18 cellular contexts compared by ENCODE assay signal in genomic region chr3:73060302-73060723, GRCh38. TPM values are rescaled to one million over a fixed set of nuclear protein-coding genes. Genes with fewer than 3 reads are reported as not detected.
DNase-seq lines count a peak whose midpoint lies in the region; ATAC-seq and TF ChIP-seq lines count a peak whose summit lies in the region.
"Had no signal": no experiment of that assay in that cellular context is flagged by ENCODE, and none has a peak within 500 bp of the region (broad histone marks: within the 10 kb centered on the region; RNA-seq: fewer than 3 reads in every experiment).

No MANE protein-coding gene starts in this region.

- peaks cover 31% of the 10 kb centered on the region for H3F3A ChIP-seq in SK-N-SH (replicated peaks; ENCODE audit: insufficient read depth)

- DNase-seq in A673 (ENCODE audit: low spot score): no peak
- peak; percentile 59 for DNase-seq in EH (ENCODE audit: low read depth)
- DNase-seq in SK-N-SH: peak; percentile 30
- peak; percentile 86 for DNase-seq in fibroblast of the conjunctiva (ENCODE audit: low read depth)
- DNase-seq in CD1c-positive myeloid dendritic cell (ENCODE audit: extremely low spot score): no peak
- DNase-seq in NCI-H82 (lab: John Stamatoyannopoulos, UW): no peak
- DNase-seq in NCI-H2227 (lab: John Stamatoyannopoulos, UW; ENCODE audit: unreplicated experiment): no peak
- DNase-seq: activated T-cell treated with anti-CD3 and anti-CD28 coated beads for 4 hours; body of pancreas; COR-L47; NCI-H146; NCI-H2227 treated with DMSO at 0.1 percent for 48 hours; NK-92 treated with Interleukin-12 subunit alpha and Interleukin-12 subunit beta, amount 100 ng/mL, for 24 hours; RPMI8226; stimulated activated naive CD8-positive, alpha-beta T cell treated with anti-CD3 and anti-CD28 coated beads, Interleukin-15, Interleukin-2, amounts not matched to agents 100 U/mL and 50 U/mL, for 24 hours; transverse colon had no signal

- no peak for ATAC-seq in GM21390 (IDR thresholded peaks at IDR 0.05; ENCODE audit: unreplicated experiment)
- ATAC-seq: activated naive CD4-positive, alpha-beta T cell treated with anti-CD3 and anti-CD28 coated beads, Interleukin-2, amount 50 U/mL, for 72 hours; body of pancreas; stimulated activated naive CD8-positive, alpha-beta T cell treated with anti-CD3 and anti-CD28 coated beads, Interleukin-15, Interleukin-2, amounts not matched to agents 100 U/mL and 50 U/mL, for 24 hours had no signal

- no peak overlapping the region for H3K4me2 ChIP-seq in SK-N-SH

- no peak for TF ChIP-seq CTCF in A673 (conservative IDR thresholded peaks at IDR 0.05; ENCODE audit: low read depth, low read length)
- TF ChIP-seq CTCF in SK-N-SH (IDR thresholded peaks at IDR 0.05): no peak

- H3K27ac ChIP-seq in A673 (ENCODE audit: low read depth, low read length, poor library complexity, severe bottlenecking) (peak overlapping the region; percentile 58), SK-N-SH (ENCODE audit: low read depth in 2 of 2, low read length in 1 of 2) (peak overlapping the region; percentile 39 to 51; a peak in 2 of 4 replicates)
- H3K27ac ChIP-seq: body of pancreas, transverse colon had no signal

- intact Hi-C loops in A673 (cut with micrococcal nuclease; ENCODE audit: unreplicated experiment): no loop called here

- H3K27me3 ChIP-seq in A673 (replicated peaks; ENCODE audit: insufficient read depth, low read depth, low read length, poor library complexity): no peaks in the 10 kb centered on the region
- H3K27me3 ChIP-seq in SK-N-SH (ENCODE audit: insufficient read depth): no peaks in the 10 kb centered on the region
- H3K27me3 ChIP-seq: body of pancreas, transverse colon had no signal

- no peak overlapping the region; the same call in 1 of the 2 replicates for H2AFZ ChIP-seq in SK-N-SH (ENCODE audit: low read depth)

- H3K36me3 ChIP-seq in A673 (ENCODE audit: insufficient read depth, low read length, poor library complexity, severe bottlenecking): peaks cover 16% of the 10 kb centered on the region
- peaks cover 35 to 44% of the 10 kb centered on the region in 2 experiments for H3K36me3 ChIP-seq in SK-N-SH (replicated peaks in 1 of 2; ENCODE audit: control insufficient read depth in 1 of 2, insufficient read depth in 2 of 2, low read length in 1 of 2)

- H3K4me3 ChIP-seq in A673 (ENCODE audit: low read depth, low read length, poor library complexity, severe bottlenecking) (no peak overlapping the region), SK-N-SH (ENCODE audit: low read depth in 2 of 2, low read length in 1 of 2) (no peak overlapping the region)
- H3K4me3 ChIP-seq: body of pancreas, transverse colon had no signal

- H3K79me2 ChIP-seq in SK-N-SH (ENCODE audit: insufficient read depth): peaks cover 12% of the 10 kb centered on the region

- WGBS in SK-N-SH (ENCODE audit: low lambda C conversion rate): 17% methylated on average over 1 of the region's 1 CpG

- CTCF ChIA-PET in A673 (lab: Charles Lee) (no interaction called here), SK-N-SH (lab: Yijun Ruan, JAX) (interaction anchor here (0.6 to 6.9 kb wide), 2 partner anchors 210 to 219 kb away, joined by 3 to 55 read pairs; partner anchors contain the start of gene SHQ1)

- no peak overlapping the region for H3K9ac ChIP-seq in SK-N-SH

- H3K4me1 ChIP-seq in A673 (ENCODE audit: insufficient read depth, low read length, poor library complexity, severe bottlenecking) (peaks cover 16% of the 10 kb centered on the region), SK-N-SH (ENCODE audit: control insufficient read depth in 1 of 2, insufficient read depth in 2 of 2, low read depth in 1 of 2, low read length in 1 of 2) (peaks cover 5 to 7% of the 10 kb centered on the region in 2 experiments; a peak in 2 of 4 replicates)
- H3K4me1 ChIP-seq: body of pancreas had no signal

- no peak; a peak in 1 of 4 replicates for TF ChIP-seq EP300 in SK-N-SH (IDR thresholded peaks at IDR 0.05; ENCODE audit: borderline replicate concordance in 1 of 2, low read depth in 1 of 2, low read length in 1 of 2)

- H3K9me3 ChIP-seq in A673 (ENCODE audit: low read depth, low read length, poor library complexity, severe bottlenecking): no peaks in the 10 kb centered on the region
- no peaks in the 10 kb centered on the region for H3K9me3 ChIP-seq in SK-N-SH
- H3K9me3 ChIP-seq: body of pancreas, transverse colon had no signal

- no TSS peak for BruUV-seq in A673 (replicated peaks; lab: Mats Ljungman, UMichigan)

- TF ChIP-seq RAD21 in SK-N-SH (IDR thresholded peaks at IDR 0.05; ENCODE audit: low read length): no peak

- peaks cover 58% of the 10 kb centered on the region for H4K20me1 ChIP-seq in SK-N-SH (ENCODE audit: insufficient read depth)

- no peaks in the 10 kb centered on the region for H3K9me2 ChIP-seq in SK-N-SH

- POLR2A ChIA-PET in A673 (lab: Charles Lee; ENCODE audit: low non-redundant PET): no interaction called here
- POLR2A ChIA-PET in SK-N-SH (lab: Yijun Ruan, JAX): no interaction called here

TF ChIP-seq in SK-N-SH, 30 proteins besides CTCF, POLR2A, EP300 and RAD21:
- TF ChIP-seq TCF12 (IDR thresholded peaks at IDR 0.05) (0 out of 2 replicates have a peak, but pooled peaks have one; percentile 4), FOXM1 (IDR thresholded peaks at IDR 0.05; ENCODE audit: low read depth) (no peak), GATA2 (CRISPR knock-in tag; IDR thresholded peaks at IDR 0.05) (peak; percentile 40; the same call in 1 of the 2 replicates), TEAD4 (IDR thresholded peaks at IDR 0.05; ENCODE audit: borderline replicate concordance, insufficient read depth) (no peak)

RNA-seq across cellular contexts. Expression of gene EBLN2, which starts 1.1 kb away (rescaled TPM):
- 2.2 and 3.8 TPM in 2 replicates for total RNA-seq in A673 (2021)
- 1.4 and 2.5 TPM in 2 replicates for polyA plus RNA-seq in SK-N-SH (2012; rRNA removed)
- 0.18 and 0.33 TPM in 2 replicates for polyA plus RNA-seq in SK-N-SH (2012; cell fraction: cytosol; rRNA removed)
- 7.9 and 11.9 TPM in 2 replicates for polyA plus RNA-seq in SK-N-SH (2012; cell fraction: nucleus; rRNA removed)

Comparison
In these comparisons a context has a peak if more than half of its experiments do, and no peak if none do; other contexts are left out.
1. DNase-seq: peak in EH (single experiment), SK-N-SH (single experiment) and fibroblast of the conjunctiva (single experiment); none in A673 (single experiment), CD1c-positive myeloid dendritic cell (single experiment), NCI-H82 (single experiment) and NCI-H2227 (single experiment).